Comparison of ENCODE assay signal across 7 cellular contexts in the genomic region with DNA sequence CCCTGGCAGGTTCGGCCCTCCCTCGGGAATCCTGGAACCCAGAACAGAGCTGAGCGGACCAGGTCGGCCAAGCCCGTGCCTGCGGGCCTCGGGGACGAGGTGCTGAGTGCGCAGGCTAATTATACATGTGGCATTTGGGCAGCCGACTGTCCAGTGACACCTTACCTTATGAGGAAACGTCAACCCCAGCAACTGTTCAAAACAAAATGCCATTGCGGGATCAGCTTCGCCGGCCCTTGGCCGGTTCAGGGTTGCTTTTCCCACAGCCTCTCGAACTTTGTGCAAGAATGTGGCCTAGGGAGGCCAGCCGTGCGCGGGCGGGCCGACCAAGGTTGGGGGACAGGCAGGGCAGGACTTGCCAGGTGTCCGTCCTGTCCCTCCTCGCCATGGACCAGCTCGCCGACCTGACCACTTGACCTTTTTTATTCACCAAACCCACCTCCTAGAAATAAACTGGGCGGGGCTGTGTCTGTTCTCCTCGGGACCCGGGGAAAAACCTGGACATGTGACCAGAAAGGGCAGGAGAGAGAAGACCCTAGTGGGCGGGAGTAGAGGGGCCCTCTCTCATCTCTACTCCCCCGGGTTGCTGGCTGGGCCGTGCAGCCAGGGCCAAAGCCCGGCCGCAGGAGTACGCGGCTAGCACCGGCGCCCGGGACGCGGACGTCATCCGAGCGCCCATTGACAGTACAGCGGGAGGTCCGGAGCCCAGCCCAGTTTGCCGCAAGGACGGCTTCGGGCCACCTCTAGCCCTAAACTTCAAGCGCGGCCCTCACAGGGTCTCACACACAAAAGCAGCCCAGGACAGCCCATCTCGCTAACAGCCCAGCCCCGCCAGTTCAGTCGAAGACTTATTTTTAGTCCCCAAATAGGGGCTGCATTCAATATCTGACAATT.
DNase-seq lines count a peak whose midpoint lies in the region; ATAC-seq and TF ChIP-seq lines count a peak whose summit lies in the region.

No MANE protein-coding gene starts in this region.

- no peak overlapping the region for H2AK5ac ChIP-seq in trophoblast cell (ENCODE audit: low read length)

- no peak overlapping the region for H3K14ac ChIP-seq in trophoblast cell (ENCODE audit: low read length)

- H3K36me3 ChIP-seq in heart left ventricle (no peaks in the 10 kb centered on the region), trophoblast cell (ENCODE audit: control insufficient read depth in 1 of 2, insufficient read depth in 2 of 2, low read length in 2 of 2) (no peaks in the 10 kb centered on the region)

- DNase-seq in HEK293T (ENCODE audit: extremely low spot score) (peak; percentile 33), heart left ventricle (peak; percentile 73 to 87 (median 80)), trophoblast cell (peak in 1 of 2 donors; percentile 31)
- no peak for DNase-seq in activated T-helper 1 cell treated with anti-CD3 and anti-CD28 coated beads, Interleukin-12 subunit alpha, Interleukin-12 subunit beta, Interleukin-2, Interleukin-4 antibody, amounts not matched to agents 30 ng/mL and 10 ng/mL and 1 ng/mL, durations not matched to agents 14 hours and 24 hours and 36 hours (ENCODE audit: low spot score)
- no peak for DNase-seq in activated CD4-positive, alpha-beta T cell treated with anti-CD3 and anti-CD28 coated beads, Interleukin-2, amount 50 U/mL, for 1 hour

- peak overlapping the region; percentile 67 for H3K27ac Mint-ChIP-seq in activated T-helper 1 cell treated with anti-CD3 and anti-CD28 coated beads, Interleukin-12 subunit alpha, Interleukin-12 subunit beta, Interleukin-2, Interleukin-4 antibody, amounts not matched to agents 30 ng/mL and 10 ng/mL and 1 ng/mL, durations not matched to agents 14 hours and 24 hours and 36 hours

- H4K91ac ChIP-seq in trophoblast cell (ENCODE audit: low read depth, low read length): no peak overlapping the region

- WGBS in heart left ventricle, 4 donors: 12 to 19% (median 14%) methylated on average over 42 to 53 of the region's 53 CpGs
- no CpG with 5 or more reads among the region's 53 CpGs for WGBS in trophoblast cell (ENCODE audit: extremely low coverage, insufficient coverage, insufficient read length)

- no peaks in the 10 kb centered on the region for H3K79me2 ChIP-seq in trophoblast cell (ENCODE audit: control insufficient read depth, insufficient read depth, low read length, poor library complexity)

- H3K4me3 ChIP-seq in heart left ventricle (peak overlapping the region; percentile 69 to 93 (median 84)), trophoblast cell (ENCODE audit: low read depth, low read length) (peak overlapping the region; percentile 33)

- H4K8ac ChIP-seq in trophoblast cell (ENCODE audit: low read depth, low read length): peak overlapping the region; percentile 2

- peaks cover 8% of the 10 kb centered on the region for H3K4me1 Mint-ChIP-seq in activated T-helper 1 cell treated with anti-CD3 and anti-CD28 coated beads, Interleukin-12 subunit alpha, Interleukin-12 subunit beta, Interleukin-2, Interleukin-4 antibody, amounts not matched to agents 30 ng/mL and 10 ng/mL and 1 ng/mL, durations not matched to agents 14 hours and 24 hours and 36 hours (ENCODE audit: low read depth)

- H3K4me2 ChIP-seq in trophoblast cell (ENCODE audit: low read length): peak overlapping the region; percentile 95

- intact Hi-C loops in activated T-helper 1 cell treated with anti-CD3 and anti-CD28 coated beads, Interleukin-12 subunit alpha, Interleukin-12 subunit beta, Interleukin-2, Interleukin-4 antibody, amounts not matched to agents 30 ng/mL and 10 ng/mL and 1 ng/mL, durations not matched to agents 14 hours and 24 hours and 36 hours (cut with micrococcal nuclease): loop anchor here (10.0 kb wide), 1 partner anchor 1629 kb away; a partner anchor contains a TSS
- intact Hi-C loops in heart left ventricle (cut with DNase I): loop anchor here in 8 of 10 donors (2.0 to 10.0 kb wide), 16 partner anchors 129 to 787 kb away; a partner anchor contains a TSS

- H3K27ac ChIP-seq in heart left ventricle (peak overlapping the region; percentile 85 to 100 (median 97)), trophoblast cell (ENCODE audit: low read depth, low read length) (no peak overlapping the region)

- H3K79me1 ChIP-seq in trophoblast cell (ENCODE audit: low read length): no peaks in the 10 kb centered on the region

- H3K4me1 ChIP-seq in heart left ventricle: peaks cover 0 to 38% (median 13%) of the 10 kb centered on the region in 12 donors
- peaks cover 14 to 21% of the 10 kb centered on the region in 2 experiments for H3K4me1 ChIP-seq in trophoblast cell (ENCODE audit: control insufficient read depth in 1 of 2, insufficient read depth in 2 of 2, low read length in 2 of 2)

- peaks cover 7% of the 10 kb centered on the region for H3K9me3 Mint-ChIP-seq in activated T-helper 1 cell treated with anti-CD3 and anti-CD28 coated beads, Interleukin-12 subunit alpha, Interleukin-12 subunit beta, Interleukin-2, Interleukin-4 antibody, amounts not matched to agents 30 ng/mL and 10 ng/mL and 1 ng/mL, durations not matched to agents 14 hours and 24 hours and 36 hours

- peak in 1 of 2 donors; percentile 40 for TF ChIP-seq POLR2A in heart left ventricle (IDR thresholded peaks at IDR 0.05)

- no peak overlapping the region for H3K4ac ChIP-seq in trophoblast cell (ENCODE audit: low read depth, low read length)

- H2BK120ac ChIP-seq in trophoblast cell (ENCODE audit: insufficient read depth, low read length, poor library complexity): no peak overlapping the region

- H2AFZ ChIP-seq in trophoblast cell (ENCODE audit: insufficient read depth, low read length, poor library complexity): no peak overlapping the region

- no peak overlapping the region for H3K4me3 Mint-ChIP-seq in activated T-helper 1 cell treated with anti-CD3 and anti-CD28 coated beads, Interleukin-12 subunit alpha, Interleukin-12 subunit beta, Interleukin-2, Interleukin-4 antibody, amounts not matched to agents 30 ng/mL and 10 ng/mL and 1 ng/mL, durations not matched to agents 14 hours and 24 hours and 36 hours

- peaks cover 59% of the 10 kb centered on the region for H3K27me3 Mint-ChIP-seq in activated T-helper 1 cell treated with anti-CD3 and anti-CD28 coated beads, Interleukin-12 subunit alpha, Interleukin-12 subunit beta, Interleukin-2, Interleukin-4 antibody, amounts not matched to agents 30 ng/mL and 10 ng/mL and 1 ng/mL, durations not matched to agents 14 hours and 24 hours and 36 hours (ENCODE audit: insufficient read depth)

- ATAC-seq in heart left ventricle (peak; percentile 54 to 64 (median 61)), GM18873 (IDR thresholded peaks at IDR 0.05; ENCODE audit: low FRiP score, unreplicated experiment) (no peak), GM21381 (IDR thresholded peaks at IDR 0.05; ENCODE audit: unreplicated experiment) (no peak)

- no peak overlapping the region for H3K23ac ChIP-seq in trophoblast cell (ENCODE audit: low read length)

- no peak overlapping the region for H2BK12ac ChIP-seq in trophoblast cell (ENCODE audit: low read length)

- no peak overlapping the region for H3K18ac ChIP-seq in trophoblast cell (ENCODE audit: low read length)

- no peak overlapping the region for H2BK5ac ChIP-seq in trophoblast cell (ENCODE audit: low read depth, low read length, poor library complexity)

- H3K27me3 ChIP-seq in heart left ventricle: peaks cover 0 to 62% (median 0%) of the 10 kb centered on the region in 9 donors
- peaks cover 42% of the 10 kb centered on the region for H3K27me3 ChIP-seq in trophoblast cell (ENCODE audit: insufficient read depth, low read length)

- peaks cover 6% of the 10 kb centered on the region for H3K36me3 Mint-ChIP-seq in activated T-helper 1 cell treated with anti-CD3 and anti-CD28 coated beads, Interleukin-12 subunit alpha, Interleukin-12 subunit beta, Interleukin-2, Interleukin-4 antibody, amounts not matched to agents 30 ng/mL and 10 ng/mL and 1 ng/mL, durations not matched to agents 14 hours and 24 hours and 36 hours (ENCODE audit: low read depth)

- H3K9me3 ChIP-seq in heart left ventricle (no peaks in the 10 kb centered on the region), trophoblast cell (ENCODE audit: insufficient read depth, low read depth, low read length) (no peaks in the 10 kb centered on the region)

- peak overlapping the region; percentile 14 for H3K9ac ChIP-seq in trophoblast cell (ENCODE audit: low read length)

- TF ChIP-seq CTCF in heart left ventricle (IDR thresholded peaks at IDR 0.05): no peak

- POLR2A ChIA-PET in HEK293T (lab: Yijun Ruan, JAX): interaction anchor here (1.1 to 1.6 kb wide), 2 partner anchors 8 to 10 kb away, joined by 3 to 4 read pairs; no protein-coding TSS in a partner anchor

- CTCF ChIA-PET in HEK293T (lab: Yijun Ruan, JAX): interaction anchor here (1.3 kb wide), 1 partner anchor 10 kb away, joined by 4 read pairs; no protein-coding TSS in a partner anchor

- H4K12ac ChIP-seq in trophoblast cell (ENCODE audit: low read depth, low read length): no peak overlapping the region

TF ChIP-seq in HEK293T, 16 proteins besides CTCF, POLR2A, EP300 and RAD21:
- TF ChIP-seq SP1 (IDR thresholded peaks at IDR 0.05): no peak
- TF ChIP-seq FOXA1 (IDR thresholded peaks at IDR 0.05): no peak
- TF ChIP-seq TARDBP (IDR thresholded peaks at IDR 0.05): no peak
- TF ChIP-seq FOXM1 (IDR thresholded peaks at IDR 0.05; ENCODE audit: borderline replicate concordance): no peak
- TF ChIP-seq BHLHE40 (IDR thresholded peaks at IDR 0.05; ENCODE audit: borderline replicate concordance): no peak
- no peak for TF ChIP-seq LEF1 (IDR thresholded peaks at IDR 0.05; ENCODE audit: borderline replicate concordance)
- TF ChIP-seq SUZ12 (IDR thresholded peaks at IDR 0.05): no peak
- TF ChIP-seq L3MBTL2 (conservative IDR thresholded peaks at IDR 0.05): no peak
- no peak for TF ChIP-seq HDGF (IDR thresholded peaks at IDR 0.05; ENCODE audit: borderline replicate concordance)
- TF ChIP-seq ARNT (IDR thresholded peaks at IDR 0.05): no peak
- TF ChIP-seq FOXK2 (IDR thresholded peaks at IDR 0.05): no peak
- TF ChIP-seq NFRKB (IDR thresholded peaks at IDR 0.05): no peak

Comparison
In these comparisons a context has a peak if more than half of its experiments do, and no peak if none do; other contexts are left out.
1. DNase-seq: peak in HEK293T (single experiment) and heart left ventricle (5 of 5); none in activated T-helper 1 cell treated with anti-CD3 and anti-CD28 coated beads, Interleukin-12 subunit alpha, Interleukin-12 subunit beta, Interleukin-2, Interleukin-4 antibody, amounts not matched to agents 30 ng/mL and 10 ng/mL and 1 ng/mL, durations not matched to agents 14 hours and 24 hours and 36 hours (single experiment) and activated CD4-positive, alpha-beta T cell treated with anti-CD3 and anti-CD28 coated beads, Interleukin-2, amount 50 U/mL, for 1 hour (single experiment).
2. ATAC-seq: peak in heart left ventricle (4 of 4); none in GM18873 (single experiment) and GM21381 (single experiment).